24 cellular contexts compared by ENCODE assay signal in the genomic region with DNA sequence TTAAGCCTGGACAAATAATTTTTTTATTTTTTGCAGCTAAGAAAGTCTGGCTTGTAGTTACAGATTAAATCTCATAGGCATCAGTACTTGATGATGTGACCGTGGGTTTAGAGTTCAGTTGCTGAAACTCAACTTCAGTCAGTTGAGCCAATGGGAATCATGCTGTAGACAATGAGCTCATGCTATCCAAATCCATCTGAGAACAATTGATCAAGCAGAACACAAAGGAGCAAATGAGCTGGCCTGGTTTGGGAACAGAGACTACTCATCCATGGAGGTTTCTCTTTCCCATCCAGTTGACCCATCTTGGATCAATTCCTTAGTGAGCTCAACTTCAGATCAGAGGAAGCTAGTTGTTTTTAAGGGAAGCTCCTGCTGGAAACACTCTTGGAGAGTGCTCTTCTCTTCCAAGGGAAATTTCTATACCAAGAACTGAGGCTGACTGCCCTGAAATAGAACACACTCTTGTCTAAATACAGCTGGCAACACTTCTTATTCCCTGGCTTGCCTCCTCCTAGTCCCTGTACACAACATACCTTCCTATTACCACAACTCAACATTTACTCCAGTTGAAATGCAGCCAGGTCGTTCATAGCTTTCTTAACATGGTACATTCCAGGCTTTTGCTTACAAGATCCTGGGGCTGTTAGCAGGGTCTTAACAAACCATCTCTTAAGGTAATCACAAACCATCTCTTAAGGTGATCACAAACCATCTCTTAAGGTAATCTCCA.
A peak's percentile ranks its signal among the peaks of the same experiment; 100 is the strongest.
DNase-seq lines count a peak whose midpoint lies in the region; ATAC-seq and TF ChIP-seq lines count a peak whose summit lies in the region.
"Had no signal": no experiment of that assay in that cellular context is flagged by ENCODE, and none has a peak within 500 bp of the region (broad histone marks: within the 10 kb centered on the region; RNA-seq: fewer than 3 reads in every experiment).

No MANE protein-coding gene starts in this region.

- DNase-seq in Karpas-422 (no peak), choroid plexus epithelial cell (ENCODE audit: low read depth) (peak; percentile 57), mesenchymal stem cell (peak; percentile 60), mucosa of descending colon (no peak), NCI-H446 (lab: John Stamatoyannopoulos, UW) (no peak), NCI-H1417 (lab: John Stamatoyannopoulos, UW) (no peak)
- DNase-seq: activated CD4-positive, alpha-beta memory T cell treated with anti-CD3 and anti-CD28 coated beads for 36 hours; activated naive CD8-positive, alpha-beta T cell treated with anti-CD3 and anti-CD28 coated beads for 36 hours; body of pancreas; CD4-positive, CD25-positive, alpha-beta regulatory T cell; cerebellar nuclear complex; foreskin keratinocyte; heart left ventricle; kidney glomerular epithelial cell; mammary epithelial cell; NCI-H1694; NCI-H524; posterior cingulate gyrus; right lobe of liver; RPMI8226; stimulated activated CD4-positive, alpha-beta T cell treated with anti-CD3 and anti-CD28 coated beads, Interleukin-12 subunit alpha, Interleukin-12 subunit beta, amount 100 ng/mL, for 4 hours; stimulated activated CD4-positive, alpha-beta T cell treated with anti-CD3 and anti-CD28 coated beads, Interleukin-4, amount 100 ng/mL, for 1 hour; trophoblast cell had no signal

- no peak overlapping the region for H2BK12ac ChIP-seq in mesenchymal stem cell (ENCODE audit: low read length in 2 of 2)

- H4K8ac ChIP-seq in mesenchymal stem cell (ENCODE audit: low read length) = no peak overlapping the region

- ATAC-seq in mucosa of descending colon = no peak
- ATAC-seq: body of pancreas, foreskin keratinocyte, heart left ventricle, right lobe of liver had no signal

- H3K27ac ChIP-seq in BLaER1 treated with 17β-estradiol and CSF1 and Interleukin-3, amounts not matched to agents 10 nM and 100 nM = peak overlapping the region; percentile 86 to 98 (median 96); a peak in 21 of 22 replicates
- H3K27ac ChIP-seq in Karpas-422 (ENCODE audit: low read length) = peak overlapping the region; percentile 67; the same call in 1 of the 2 replicates
- H3K27ac ChIP-seq in mesenchymal stem cell (ENCODE audit: low read length, poor library complexity, severe bottlenecking) = no peak overlapping the region
- H3K27ac ChIP-seq: body of pancreas, foreskin keratinocyte, heart left ventricle, right lobe of liver had no signal

- no peaks in the 10 kb centered on the region for H3K27me3 ChIP-seq in BLaER1 treated with 17β-estradiol and CSF1 and Interleukin-3, amounts not matched to agents 10 nM and 100 nM
- H3K27me3 ChIP-seq in Karpas-422 (ENCODE audit: low read length) (no peaks in the 10 kb centered on the region), mesenchymal stem cell (ENCODE audit: control insufficient read depth in 1 of 2, insufficient read depth in 1 of 2, low read length in 2 of 2) (peaks cover 0 to 4% of the 10 kb centered on the region in 2 experiments)
- H3K27me3 ChIP-seq: body of pancreas, foreskin keratinocyte, heart left ventricle, right lobe of liver had no signal

- H3K4me2 ChIP-seq in BLaER1 treated with 17β-estradiol and CSF1 and Interleukin-3, amounts not matched to agents 10 nM and 100 nM = peak overlapping the region; percentile 73 to 92 (median 84)
- H3K4me2 ChIP-seq in Karpas-422 (ENCODE audit: low read depth, low read length, poor library complexity, severe bottlenecking) (peak overlapping the region; percentile 68), mesenchymal stem cell (ENCODE audit: low read length, poor library complexity, severe bottlenecking) (no peak overlapping the region)

- no peak for TF ChIP-seq CTCF in choroid plexus epithelial cell (conservative IDR thresholded peaks at IDR 0.05; ENCODE audit: low read depth, low read length)
- TF ChIP-seq CTCF in mucosa of descending colon (IDR thresholded peaks at IDR 0.05) = no peak

- no peak overlapping the region for H3K4me3 ChIP-seq in BLaER1 treated with 17β-estradiol and CSF1 and Interleukin-3, amounts not matched to agents 10 nM and 100 nM
- 0 out of 2 replicates have a peak overlapping the region, but pooled peaks have one; percentile 11 for H3K4me3 ChIP-seq in Karpas-422 (ENCODE audit: low read length)
- no peak overlapping the region for H3K4me3 ChIP-seq in choroid plexus epithelial cell (ENCODE audit: low read depth, low read length)
- H3K4me3 ChIP-seq in mesenchymal stem cell (ENCODE audit: insufficient read depth in 1 of 2, low read depth in 1 of 2, low read length in 2 of 2) = no peak overlapping the region
- no peak overlapping the region for H3K4me3 ChIP-seq in mucosa of descending colon
- H3K4me3 ChIP-seq: body of pancreas, heart left ventricle, right lobe of liver had no signal

- no peaks in the 10 kb centered on the region for H3K79me1 ChIP-seq in mesenchymal stem cell (replicated peaks; ENCODE audit: low read length, poor library complexity, severe bottlenecking)

- no peak overlapping the region for H2AFZ ChIP-seq in Karpas-422 (ENCODE audit: low read length)
- no peak overlapping the region for H2AFZ ChIP-seq in mesenchymal stem cell (ENCODE audit: low read depth, low read length)

- H3K79me2 ChIP-seq in Karpas-422 (ENCODE audit: low read length) = no peaks in the 10 kb centered on the region

- H3K36me3 ChIP-seq in BLaER1 treated with 17β-estradiol and CSF1 and Interleukin-3, amounts not matched to agents 10 nM and 100 nM = no peaks in the 10 kb centered on the region
- H3K36me3 ChIP-seq in Karpas-422 (ENCODE audit: insufficient read depth, low read length) (no peaks in the 10 kb centered on the region), mesenchymal stem cell (ENCODE audit: control insufficient read depth in 1 of 2, insufficient read depth in 2 of 2, low read depth in 1 of 2, low read length in 2 of 2) (no peaks in the 10 kb centered on the region), mucosa of descending colon (ENCODE audit: low read depth) (no peaks in the 10 kb centered on the region)
- H3K36me3 ChIP-seq: heart left ventricle, right lobe of liver had no signal

- no peak overlapping the region for H2BK120ac ChIP-seq in mesenchymal stem cell (ENCODE audit: low read depth, low read length)

- H3K23ac ChIP-seq in mesenchymal stem cell (ENCODE audit: low read length in 2 of 2) = no peak overlapping the region

- no peaks in the 10 kb centered on the region for H3K9me2 ChIP-seq in Karpas-422 (replicated peaks; ENCODE audit: insufficient read depth, low read length)

- no peak overlapping the region for H4K91ac ChIP-seq in mesenchymal stem cell (ENCODE audit: low read length)

- no peak overlapping the region for H2AK5ac ChIP-seq in mesenchymal stem cell (ENCODE audit: low read length, severe bottlenecking)

- peaks cover 92 to 100% (median 99%) of the 10 kb centered on the region in 10 experiments for H3K4me1 ChIP-seq in BLaER1 treated with 17β-estradiol and CSF1 and Interleukin-3, amounts not matched to agents 10 nM and 100 nM
- H3K4me1 ChIP-seq in Karpas-422 (ENCODE audit: low read length) (peaks cover 65% of the 10 kb centered on the region), mesenchymal stem cell (ENCODE audit: control insufficient read depth, insufficient read depth, low read depth, low read length) (no peaks in the 10 kb centered on the region), mucosa of descending colon (ENCODE audit: low read depth) (no peaks in the 10 kb centered on the region)
- H3K4me1 ChIP-seq: foreskin keratinocyte, right lobe of liver had no signal

- no peak overlapping the region for H3K4ac ChIP-seq in mesenchymal stem cell (ENCODE audit: low read depth in 1 of 2, low read length in 2 of 2)

- peaks cover 0 to 7% (median 0%) of the 10 kb centered on the region in 11 experiments; a peak in 4 of 22 replicates for H3K9me3 ChIP-seq in BLaER1 treated with 17β-estradiol and CSF1 and Interleukin-3, amounts not matched to agents 10 nM and 100 nM (replicated peaks in 1 of 11)
- no peaks in the 10 kb centered on the region for H3K9me3 ChIP-seq in Karpas-422 (ENCODE audit: low read length)
- no peaks in the 10 kb centered on the region for H3K9me3 ChIP-seq in mesenchymal stem cell (ENCODE audit: control insufficient read depth, low read length)
- no peaks in the 10 kb centered on the region for H3K9me3 ChIP-seq in mucosa of descending colon
- H3K9me3 ChIP-seq: body of pancreas, heart left ventricle, right lobe of liver had no signal

- H2BK15ac ChIP-seq in mesenchymal stem cell (ENCODE audit: low read depth, poor library complexity, severe bottlenecking) = no peak overlapping the region

- intact Hi-C loops in mucosa of descending colon (cut with DNase I, micrococcal nuclease) = no loop called here

- H2BK5ac ChIP-seq in mesenchymal stem cell (ENCODE audit: low read depth, low read length, poor library complexity, severe bottlenecking) = no peak overlapping the region

- peak overlapping the region in 6 of 11 experiments; percentile 5 to 86 (median 16); a peak in 9 of 22 replicates for H3K9ac ChIP-seq in BLaER1 treated with 17β-estradiol and CSF1 and Interleukin-3, amounts not matched to agents 10 nM and 100 nM
- H3K9ac ChIP-seq in Karpas-422 (ENCODE audit: low read length) (no peak overlapping the region), mesenchymal stem cell (ENCODE audit: low read length) (peak overlapping the region; percentile 28)

- H3K14ac ChIP-seq in mesenchymal stem cell (ENCODE audit: low read length in 2 of 2) = no peak overlapping the region

- 83% methylated on average over 2 of the region's 2 CpGs for WGBS in mesenchymal stem cell

- no peaks in the 10 kb centered on the region for H4K20me1 ChIP-seq in BLaER1 treated with 17β-estradiol and CSF1 and Interleukin-3, amounts not matched to agents 10 nM and 100 nM
- H4K20me1 ChIP-seq in Karpas-422 (ENCODE audit: insufficient read depth, low read depth, low read length) = no peaks in the 10 kb centered on the region

- H3K18ac ChIP-seq in mesenchymal stem cell (ENCODE audit: low read depth in 1 of 2, low read length in 2 of 2) = no peak overlapping the region

Comparison
In these comparisons a context has a peak if more than half of its experiments do, and no peak if none do; other contexts are left out.
1. DNase-seq: peak in choroid plexus epithelial cell (single experiment) and mesenchymal stem cell (single experiment); none in Karpas-422 (single experiment), mucosa of descending colon (0 of 3), NCI-H446 (0 of 2) and NCI-H1417 (0 of 3).